10 cellular contexts compared by ENCODE assay signal in genomic region chr10:70265032-70265689, GRCh38. TPM values are rescaled to one million over a fixed set of nuclear protein-coding genes. Genes with fewer than 3 reads are reported as not detected.
A peak's percentile ranks its signal among the peaks of the same experiment; 100 is the strongest.
DNase-seq lines count a peak whose midpoint lies in the region; ATAC-seq and TF ChIP-seq lines count a peak whose summit lies in the region.
"Had no signal": no experiment of that assay in that cellular context is flagged by ENCODE, and none has a peak within 500 bp of the region (broad histone marks: within the 10 kb centered on the region; RNA-seq: fewer than 3 reads in every experiment).

No MANE protein-coding gene starts in this region.

- no peaks in the 10 kb centered on the region for H3K4me1 ChIP-seq in colonic mucosa

- intact Hi-C loops in colonic mucosa (cut with DNase I): no loop called here

- no peak for TF ChIP-seq CTCF in coronary artery (IDR thresholded peaks at IDR 0.05)
- TF ChIP-seq CTCF in colonic mucosa (IDR thresholded peaks at IDR 0.05): no peak

- no peaks in the 10 kb centered on the region for H3K36me3 ChIP-seq in colonic mucosa

- no peak overlapping the region for H3K9ac ChIP-seq in colonic mucosa (ENCODE audit: low read depth in 2 of 2, low read length in 2 of 2)

- H3K9me3 ChIP-seq in colonic mucosa: no peaks in the 10 kb centered on the region

- H3K27ac ChIP-seq in coronary artery (no peak overlapping the region), colonic mucosa (no peak overlapping the region)

- ATAC-seq in GM21360 (IDR thresholded peaks at IDR 0.05; ENCODE audit: unreplicated experiment): no peak

- H3K27me3 ChIP-seq in colonic mucosa: no peaks in the 10 kb centered on the region

- H3K4me3 ChIP-seq in coronary artery (no peak overlapping the region), colonic mucosa (no peak overlapping the region)

- DNase-seq in NCI-H1092 treated with DMSO at 0.1 percent for 48 hours (lab: John Stamatoyannopoulos, UW) (peak; percentile 13), NCI-H1092 (lab: John Stamatoyannopoulos, UW) (no peak), NCI-H146 treated with DMSO at 0.1 percent for 48 hours (lab: John Stamatoyannopoulos, UW; ENCODE audit: unreplicated experiment) (peak; percentile 62), coronary artery (ENCODE audit: low spot score) (peak; percentile 35), pons (ENCODE audit: low spot score) (peak; percentile 56), GF-D8 (lab: John Stamatoyannopoulos, UW) (no peak), colonic mucosa (no peak)
- DNase-seq: activated T-cell treated with anti-CD3 and anti-CD28 coated beads, Interleukin-2, amount 50 U/mL, for 48 hours had no signal

RNA-seq across cellular contexts. Expression of gene NPFFR1, which starts 18.6 kb away (rescaled TPM):
- total RNA-seq in colonic mucosa: under 1 TPM; 0.07 to 0.08 TPM
- total RNA-seq: glomerular endothelial cell had no signal

RNA-seq across cellular contexts. Expression of gene PPA1, which starts 31.9 kb away (rescaled TPM):
- total RNA-seq in colonic mucosa: 100 to 1,000 TPM; 180 to 186 TPM

Comparison
In these comparisons a context has a peak if more than half of its experiments do, and no peak if none do; other contexts are left out.
1. DNase-seq: peak in NCI-H1092 treated with DMSO at 0.1 percent for 48 hours (single experiment), NCI-H146 treated with DMSO at 0.1 percent for 48 hours (single experiment), coronary artery (single experiment) and pons (single experiment); none in NCI-H1092 (single experiment), GF-D8 (single experiment) and colonic mucosa (single experiment).